ENCODE assay signal across 12 cellular contexts in the genomic region with DNA sequence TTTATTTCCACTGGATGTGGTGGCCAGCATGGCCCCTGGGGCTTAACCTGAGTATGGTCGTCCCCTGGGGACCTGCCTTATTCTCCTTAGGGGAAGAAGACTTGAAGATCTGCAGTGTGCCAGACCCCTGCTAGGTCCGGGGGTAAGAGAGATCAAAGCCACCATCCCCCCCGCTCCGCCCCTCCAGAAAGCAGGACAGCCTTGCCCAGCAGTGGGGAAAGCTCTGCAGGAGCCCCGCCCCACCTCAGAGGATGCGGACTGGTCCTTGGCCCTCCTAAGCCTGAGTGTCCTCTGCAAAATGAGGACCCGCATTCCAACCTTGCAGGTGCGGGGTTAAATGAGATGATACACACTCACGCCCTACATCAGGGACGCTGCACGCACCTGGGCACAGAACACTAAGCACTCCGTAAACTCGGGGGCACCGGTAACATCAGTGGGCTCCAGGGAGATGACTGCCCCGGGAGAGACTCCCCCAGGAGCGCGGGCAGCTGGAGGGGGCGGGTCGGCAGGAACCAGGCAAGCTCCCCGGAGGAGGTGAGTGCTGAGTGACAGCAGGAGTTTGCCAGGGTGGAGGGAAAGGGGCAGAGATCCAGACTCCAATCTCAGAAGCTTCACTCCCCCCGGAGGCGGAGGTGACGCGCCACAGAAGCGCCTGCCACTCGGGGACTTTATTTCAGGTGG. TPM values are rescaled to one million over a fixed set of nuclear protein-coding genes. Genes with fewer than 3 reads are reported as not detected.
DNase-seq lines count a peak whose midpoint lies in the region; ATAC-seq and TF ChIP-seq lines count a peak whose summit lies in the region.
"Had no signal": no experiment of that assay in that cellular context is flagged by ENCODE, and none has a peak within 500 bp of the region (broad histone marks: within the 10 kb centered on the region; RNA-seq: fewer than 3 reads in every experiment).

No MANE protein-coding gene starts in this region.

- peak; percentile 35 for ATAC-seq in HCT116
- no peak for ATAC-seq in stimulated activated naive CD8-positive, alpha-beta T cell treated with anti-CD3 and anti-CD28 coated beads, Interleukin-15, Interleukin-2, amounts not matched to agents 100 U/mL and 50 U/mL, for 24 hours

- RAD21 ChIA-PET in HCT116 (lab: Charles Lee; ENCODE audit: low non-redundant PET in 1 of 2, low total read pairs in 2 of 2, uncharacterized antibody in 2 of 2, unreplicated experiment in 2 of 2): no interaction called here

- no peaks in the 10 kb centered on the region for H3K27me3 ChIP-seq in HCT116 (ENCODE audit: insufficient read depth, low read length)
- H3K27me3 ChIP-seq in SJSA1 (replicated peaks): peaks cover 42% of the 10 kb centered on the region
- peaks cover 11% of the 10 kb centered on the region for H3K27me3 ChIP-seq in smooth muscle cell (ENCODE audit: low read depth)
- peaks cover 46% of the 10 kb centered on the region for H3K27me3 ChIP-seq in BE2C

- TF ChIP-seq RAD21 in HCT116 (IDR thresholded peaks at IDR 0.05; ENCODE audit: low read depth): no peak

- H3K36me3 ChIP-seq in HCT116 (ENCODE audit: control insufficient read depth in 1 of 2, insufficient read depth in 2 of 2, low read length in 2 of 2) (no peaks in the 10 kb centered on the region), SJSA1 (no peaks in the 10 kb centered on the region), smooth muscle cell (ENCODE audit: low read depth) (no peaks in the 10 kb centered on the region), BE2C (no peaks in the 10 kb centered on the region)

- no peaks in the 10 kb centered on the region for H3K9me2 ChIP-seq in HCT116 (ENCODE audit: insufficient read depth)

- no peaks in the 10 kb centered on the region for H3K9me3 ChIP-seq in HCT116 (ENCODE audit: control insufficient read depth in 1 of 2, insufficient read depth in 1 of 2, low read depth in 1 of 2, low read length in 2 of 2)
- H3K9me3 ChIP-seq in SJSA1 (replicated peaks): no peaks in the 10 kb centered on the region
- no peaks in the 10 kb centered on the region for H3K9me3 ChIP-seq in smooth muscle cell (replicated peaks; ENCODE audit: low read depth)
- no peaks in the 10 kb centered on the region for H3K9me3 ChIP-seq in BE2C

- peak overlapping the region; percentile 53 to 67 for H3K4me3 ChIP-seq in HCT116 (replicated peaks in 1 of 2; ENCODE audit: low read depth in 1 of 2, low read length in 2 of 2)
- H3K4me3 ChIP-seq in SJSA1: peak overlapping the region; percentile 25
- H3K4me3 ChIP-seq in smooth muscle cell: peak overlapping the region; percentile 50
- no peak overlapping the region for H3K4me3 ChIP-seq in BE2C (ENCODE audit: low read depth, low read length)
- H3K4me3 ChIP-seq: lung had no signal

- H3K9ac ChIP-seq in HCT116 (ENCODE audit: low read length) (peak overlapping the region; percentile 70), smooth muscle cell (ENCODE audit: low read depth) (peak overlapping the region; percentile 57)

- no peaks in the 10 kb centered on the region for H4K20me1 ChIP-seq in HCT116 (ENCODE audit: insufficient read depth)
- no peaks in the 10 kb centered on the region for H4K20me1 ChIP-seq in smooth muscle cell (ENCODE audit: low read depth)

- no peak for DNase-seq in HCT116 (ENCODE audit: low read depth, low spot score)
- DNase-seq in SJSA1 (ENCODE audit: low read depth in 1 of 2, low spot score in 2 of 2): peak in 1 of 2 experiments; percentile 52
- DNase-seq in left kidney (ENCODE audit: low read depth, low spot score): peak; percentile 43
- no peak for DNase-seq in smooth muscle cell (lab: John Stamatoyannopoulos, UW; ENCODE audit: unreplicated experiment)
- DNase-seq in NCI-H1092 treated with DMSO at 0.1 percent for 48 hours (lab: John Stamatoyannopoulos, UW): no peak
- no peak for DNase-seq in NCI-H2196 treated with DMSO at 0.1 percent for 48 hours (lab: John Stamatoyannopoulos, UW; ENCODE audit: unreplicated experiment)
- DNase-seq in stimulated activated naive CD8-positive, alpha-beta T cell treated with anti-CD3 and anti-CD28 coated beads, Interleukin-15, Interleukin-2, amounts not matched to agents 100 U/mL and 50 U/mL, for 24 hours: no peak
- DNase-seq in BE2C: no peak
- DNase-seq: NCI-H446 had no signal

- peaks cover 2% of the 10 kb centered on the region for H3F3A ChIP-seq in smooth muscle cell (ENCODE audit: low read depth)

- peaks cover 16% of the 10 kb centered on the region; the same call in 1 of the 2 replicates for H3K79me2 ChIP-seq in HCT116 (ENCODE audit: insufficient read depth, low read length)
- peaks cover 26% of the 10 kb centered on the region for H3K79me2 ChIP-seq in smooth muscle cell (ENCODE audit: low read depth)

- TF ChIP-seq CTCF in HCT116 (IDR thresholded peaks at IDR 0.05 in 2 of 3, conservative IDR thresholded peaks at IDR 0.05 in 1 of 3; ENCODE audit: borderline replicate concordance in 1 of 3, insufficient read depth in 1 of 3, low read depth in 2 of 3, low read length in 2 of 3) (no peak), smooth muscle cell (IDR thresholded peaks at IDR 0.05; ENCODE audit: borderline replicate concordance, insufficient read depth, poor library complexity, severe bottlenecking) (no peak), BE2C (IDR thresholded peaks at IDR 0.05; ENCODE audit: low read depth, low read length) (no peak)

- H3K4me1 ChIP-seq in HCT116 (ENCODE audit: control insufficient read depth in 1 of 2, insufficient read depth in 2 of 2, low read length in 2 of 2) (peaks cover 23 to 49% of the 10 kb centered on the region in 2 experiments), SJSA1 (replicated peaks) (peaks cover 31% of the 10 kb centered on the region), smooth muscle cell (ENCODE audit: low read depth) (peaks cover 18% of the 10 kb centered on the region), BE2C (no peaks in the 10 kb centered on the region)

- POLR2A ChIA-PET in HCT116 (lab: Charles Lee): interaction anchor here (0.6 kb wide), 1 partner anchor 51 kb away, joined by 4 read pairs; no protein-coding TSS in a partner anchor

- H3K4me2 ChIP-seq in HCT116 (ENCODE audit: low read length) (peak overlapping the region; percentile 97), smooth muscle cell (peak overlapping the region; percentile 83)

- 0 out of 2 replicates have a peak overlapping the region, but pooled peaks have one; percentile 67 for H3K27ac ChIP-seq in HCT116 (ENCODE audit: low read depth, low read length)
- H3K27ac ChIP-seq in SJSA1: no peak overlapping the region
- peak overlapping the region; percentile 61 for H3K27ac ChIP-seq in smooth muscle cell (ENCODE audit: low read depth)
- H3K27ac ChIP-seq: RWPE1 had no signal

- peak overlapping the region; percentile 73 for H2AFZ ChIP-seq in HCT116 (ENCODE audit: low read depth, low read length, poor library complexity, severe bottlenecking)
- no peak overlapping the region for H2AFZ ChIP-seq in smooth muscle cell (ENCODE audit: low read depth)

- no peak for TF ChIP-seq POLR2A in HCT116 (IDR thresholded peaks at IDR 0.05; ENCODE audit: borderline replicate concordance, extremely low read depth, insufficient read depth, insufficient read length)

- BruUV-seq in HCT116 (replicated peaks; lab: Mats Ljungman, UMichigan): no TSS peak

- intact Hi-C loops in HCT116 (cut with micrococcal nuclease): loop anchor here (2.0 to 5.0 kb wide), 2 partner anchors 129 to 160 kb away; no protein-coding TSS in a partner anchor

- WGBS in smooth muscle cell (ENCODE audit: low lambda C conversion rate): 33% methylated on average over 25 of the region's 26 CpGs

- CTCF ChIA-PET in HCT116 (lab: Charles Lee): no interaction called here

TF ChIP-seq in HCT116, 20 proteins besides CTCF, POLR2A, EP300 and RAD21:
- peak; percentile 25; the same call in 1 of the 2 replicates for TF ChIP-seq POLR2AphosphoS5 (IDR thresholded peaks at IDR 0.05; ENCODE audit: low read depth, low read length)
- no peak for TF ChIP-seq CEBPB (IDR thresholded peaks at IDR 0.05; ENCODE audit: low read depth)

RNA-seq across cellular contexts. Expression of a gene that starts 0.6 kb away (rescaled TPM):
- total RNA-seq in HCT116 (2021; ENCODE audit: unreplicated experiment) (41.7 TPM), smooth muscle cell (93.4 and 107 TPM in 2 replicates)
- 49.9 and 53.5 TPM in 2 replicates for polyA plus RNA-seq in HCT116 (2012)
- 0.72 and 1.4 TPM in 2 replicates for total RNA-seq in SJSA1 (2014; rRNA removed; shearing (Covaris generic))
- polyA plus RNA-seq in smooth muscle cell: 94.8 and 133 TPM in 2 replicates
- not detected for polyA plus RNA-seq in BE2C (2012; ENCODE audit: insufficient read depth, insufficient read length, low read depth)
- total RNA-seq: M059J had no signal

Comparison
In these comparisons a context has a peak if more than half of its experiments do, and no peak if none do; other contexts are left out.
1. RNA of a gene that starts 0.6 kb away (total RNA-seq): 93.4 to 107 TPM in smooth muscle cell and 41.7 TPM in HCT116 (single experiment); 0.72 to 1.4 TPM in SJSA1; every median in the first group is over 10 times any median in the second.